Comparison of ENCODE assay signal across 7 cellular contexts in the genomic region with DNA sequence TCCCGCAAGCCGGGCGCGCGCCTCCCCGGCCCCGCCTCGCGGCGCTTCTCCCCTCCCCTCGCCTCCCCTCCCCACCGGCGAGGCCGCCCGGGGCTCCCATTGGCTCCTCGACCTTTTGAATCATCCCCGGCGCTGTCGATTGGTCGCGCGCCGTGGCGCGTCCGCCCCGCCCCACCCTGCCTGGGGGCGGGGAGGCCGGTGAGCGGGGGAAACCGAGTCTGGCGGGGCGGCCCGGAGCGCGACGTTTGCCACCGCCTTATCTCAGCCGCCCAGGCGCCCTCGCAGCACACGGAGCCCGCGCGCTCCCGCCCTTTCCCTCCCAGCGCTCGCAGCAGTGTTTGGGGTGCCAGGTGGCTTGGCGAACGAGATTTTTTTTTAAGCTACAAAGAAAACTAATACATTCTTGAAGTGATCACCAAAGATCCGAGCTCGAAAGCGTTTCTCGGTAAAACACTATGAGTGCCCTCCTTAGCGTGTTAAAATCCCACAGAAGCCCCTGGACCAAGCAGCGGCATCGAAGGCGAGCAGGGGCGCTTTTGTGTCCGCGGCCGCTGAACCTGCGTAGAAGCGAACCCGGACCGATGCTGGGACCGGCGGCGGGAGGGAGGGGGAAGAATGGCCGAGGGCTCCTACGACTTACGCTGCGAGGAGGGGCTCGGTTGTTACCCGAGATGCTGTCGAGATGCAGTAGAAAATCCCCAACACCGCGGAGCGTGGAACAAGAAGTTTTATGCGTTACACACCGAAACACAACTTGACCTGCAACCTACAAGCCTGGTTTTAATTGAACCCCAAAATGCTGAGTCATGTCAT. TPM values are rescaled to one million over a fixed set of nuclear protein-coding genes. Genes with fewer than 3 reads are reported as not detected.
DNase-seq lines count a peak whose midpoint lies in the region; ATAC-seq, FAIRE-seq and TF ChIP-seq lines count a peak whose summit lies in the region.

No MANE protein-coding gene starts in this region.

- H3K4me3 Mint-ChIP-seq in astrocyte (ENCODE audit: unreplicated experiment): peak overlapping the region; percentile 86

- TF ChIP-seq CTCF in astrocyte (IDR thresholded peaks at IDR 0.05; ENCODE audit: insufficient read depth, low read depth, low read length): no peak

- H3K4me1 Mint-ChIP-seq in astrocyte (ENCODE audit: low read depth, unreplicated experiment): peaks cover 32% of the 10 kb centered on the region

- DNase-seq in NCI-H146 treated with DMSO at 0.1 percent for 48 hours (lab: John Stamatoyannopoulos, UW; ENCODE audit: unreplicated experiment): peak; percentile 79
- peak; percentile 85 for DNase-seq in T-helper 22 cell (ENCODE audit: low read depth)
- peak; percentile 76 for DNase-seq in astrocyte (ENCODE audit: low read depth)
- peak; percentile 96 for DNase-seq in hepatic stellate cell (ENCODE audit: low spot score)
- DNase-seq in retina: peak; percentile 92

- FAIRE-seq in astrocyte (lab: Jason Lieb, UNC): no peak

- H4K20me1 ChIP-seq in astrocyte (ENCODE audit: insufficient read depth, low read length): peaks cover 32% of the 10 kb centered on the region

- H3K4me3 ChIP-seq in astrocyte (ENCODE audit: insufficient read depth, low read depth, low read length): peak overlapping the region; percentile 88

- H3K9me3 Mint-ChIP-seq in astrocyte (ENCODE audit: unreplicated experiment): peaks cover 9% of the 10 kb centered on the region

- peak overlapping the region; percentile 85 for H3K9ac ChIP-seq in astrocyte (ENCODE audit: low read length)

- peaks cover 4% of the 10 kb centered on the region for H3K9me3 ChIP-seq in astrocyte (ENCODE audit: insufficient read depth, low read depth, low read length)

- H2AFZ ChIP-seq in astrocyte (ENCODE audit: low read depth, low read length): peak overlapping the region; percentile 92

- H3K27me3 ChIP-seq in astrocyte (ENCODE audit: insufficient read depth, low read length): peaks cover 2% of the 10 kb centered on the region

- H3K79me2 ChIP-seq in astrocyte (ENCODE audit: insufficient read depth, low read length): peaks cover 46% of the 10 kb centered on the region

- peak overlapping the region; percentile 77 for H3K27ac ChIP-seq in astrocyte (ENCODE audit: low read depth, low read length)

- peaks cover 35% of the 10 kb centered on the region for H3K4me1 ChIP-seq in astrocyte (ENCODE audit: insufficient read depth, low read length)

- H3K27me3 Mint-ChIP-seq in astrocyte (ENCODE audit: low read depth, unreplicated experiment): peaks cover 5% of the 10 kb centered on the region

- peak overlapping the region; percentile 30 for H3K27ac Mint-ChIP-seq in astrocyte (ENCODE audit: unreplicated experiment)

- H3K36me3 Mint-ChIP-seq in astrocyte (ENCODE audit: low read depth, unreplicated experiment): peaks cover 3% of the 10 kb centered on the region

- H3K36me3 ChIP-seq in astrocyte (ENCODE audit: insufficient read depth, low read length): no peaks in the 10 kb centered on the region

- peak; percentile 88 for ATAC-seq in GM18502 (IDR thresholded peaks at IDR 0.05; ENCODE audit: poor library complexity, unreplicated experiment)
- ATAC-seq in HG02884 (IDR thresholded peaks at IDR 0.05; ENCODE audit: unreplicated experiment): peak; percentile 82

- peak overlapping the region; percentile 93 for H3K4me2 ChIP-seq in astrocyte (ENCODE audit: low read length)

RNA-seq across cellular contexts. Expression of a gene that starts 0.4 kb away (rescaled TPM):
- 35.0 and 42.6 TPM in 2 replicates for total RNA-seq in astrocyte

Comparison
In these comparisons a context has a peak if more than half of its experiments do, and no peak if none do; other contexts are left out.
1. Peak in every context shown above with its lines: DNase-seq, ATAC-seq, H3K4me3 ChIP-seq and H3K27ac ChIP-seq.